1 cellular context compared by ENCODE assay signal in the genomic region with DNA sequence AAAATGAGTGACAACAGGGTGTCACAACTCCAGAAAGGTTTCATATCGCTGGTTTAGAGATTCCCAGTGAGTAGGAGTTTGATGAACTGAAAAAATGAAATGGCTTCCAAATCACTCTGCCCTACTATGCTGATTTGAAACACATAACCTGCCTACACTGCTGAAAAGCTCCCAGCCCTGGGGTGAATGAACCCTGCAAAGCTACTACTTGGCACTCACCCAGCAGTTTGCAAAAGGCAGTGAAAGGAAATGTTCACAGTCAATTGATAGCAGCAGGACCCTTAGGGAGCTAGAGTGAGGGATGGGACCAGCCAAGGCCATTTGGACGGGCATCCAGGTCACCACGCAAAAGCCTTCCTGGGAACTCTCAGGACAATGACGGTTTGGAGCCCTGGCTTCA.
TF ChIP-seq lines count a peak whose summit lies in the region.

No MANE protein-coding gene starts in this region.

TF ChIP-seq in IMR-90, 13 proteins besides CTCF, POLR2A, EP300 and RAD21:
- no peak for TF ChIP-seq NFE2L2 (IDR thresholded peaks at IDR 0.05; ENCODE audit: low read depth, low read length)
- TF ChIP-seq MXI1 (IDR thresholded peaks at IDR 0.05; ENCODE audit: borderline replicate concordance, low read depth, low read length): no peak
- no peak for TF ChIP-seq SMC3 (IDR thresholded peaks at IDR 0.05; ENCODE audit: low read depth, low read length)
- no peak for TF ChIP-seq RCOR1 (IDR thresholded peaks at IDR 0.05; ENCODE audit: insufficient replicate concordance, low read length)
- TF ChIP-seq, protein P1, sequence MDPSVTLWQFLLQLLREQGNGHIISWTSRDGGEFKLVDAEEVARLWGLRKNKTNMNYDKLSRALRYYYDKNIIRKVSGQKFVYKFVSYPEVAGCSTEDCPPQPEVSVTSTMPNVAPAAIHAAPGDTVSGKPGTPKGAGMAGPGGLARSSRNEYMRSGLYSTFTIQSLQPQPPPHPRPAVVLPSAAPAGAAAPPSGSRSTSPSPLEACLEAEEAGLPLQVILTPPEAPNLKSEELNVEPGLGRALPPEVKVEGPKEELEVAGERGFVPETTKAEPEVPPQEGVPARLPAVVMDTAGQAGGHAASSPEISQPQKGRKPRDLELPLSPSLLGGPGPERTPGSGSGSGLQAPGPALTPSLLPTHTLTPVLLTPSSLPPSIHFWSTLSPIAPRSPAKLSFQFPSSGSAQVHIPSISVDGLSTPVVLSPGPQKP (IDR thresholded peaks at IDR 0.05; ENCODE audit: borderline replicate concordance, low read depth, low read length): no peak
- TF ChIP-seq FOS (IDR thresholded peaks at IDR 0.05; ENCODE audit: low read depth, low read length): no peak
- TF ChIP-seq MAFK (IDR thresholded peaks at IDR 0.05; ENCODE audit: low read depth, low read length): no peak
- no peak for TF ChIP-seq CEBPB (IDR thresholded peaks at IDR 0.05; ENCODE audit: low read depth, low read length)
